In genomic region chr10:78028438-78029293, GRCh38 we compare ENCODE assay signal across 8 cellular contexts. TPM values are rescaled to one million over a fixed set of nuclear protein-coding genes. Genes with fewer than 3 reads are reported as not detected.
DNase-seq lines count a peak whose midpoint lies in the region; ATAC-seq and TF ChIP-seq lines count a peak whose summit lies in the region.

No MANE protein-coding gene starts in this region.

- peaks cover 43% of the 10 kb centered on the region for H3F3A ChIP-seq in SK-N-SH (replicated peaks; ENCODE audit: insufficient read depth)

- peak; percentile 36 for DNase-seq in D341Med (ENCODE audit: low spot score)
- DNase-seq in HCEC 1CT = peak; percentile 15
- no peak for DNase-seq in SK-N-SH
- DNase-seq in effector CD8-positive, alpha-beta T cell (lab: John Stamatoyannopoulos, UW) = peak; percentile 8
- DNase-seq in mucosa of descending colon = peak in 1 of 3 donors; percentile 30
- no peak for DNase-seq in NCI-H2171 (lab: John Stamatoyannopoulos, UW)
- DNase-seq in cerebellum (ENCODE audit: low spot score) = no peak

- H3K4me1 ChIP-seq in SK-N-SH (ENCODE audit: control insufficient read depth in 1 of 2, insufficient read depth in 2 of 2, low read depth in 1 of 2, low read length in 1 of 2) = peaks cover 11 to 15% of the 10 kb centered on the region in 2 experiments
- peaks cover 22% of the 10 kb centered on the region for H3K4me1 ChIP-seq in mucosa of descending colon (ENCODE audit: low read depth)

- peak overlapping the region; percentile 74 to 96; a peak in 3 of 4 replicates for H3K27ac ChIP-seq in SK-N-SH (ENCODE audit: low read depth in 2 of 2, low read length in 1 of 2)

- POLR2A ChIA-PET in SK-N-SH (lab: Yijun Ruan, JAX) = no interaction called here

- peak overlapping the region; percentile 76 for H2AFZ ChIP-seq in SK-N-SH (ENCODE audit: low read depth)

- H3K27me3 ChIP-seq in SK-N-SH (ENCODE audit: insufficient read depth) = no peaks in the 10 kb centered on the region

- H3K4me3 ChIP-seq in SK-N-SH (ENCODE audit: low read depth in 2 of 2, low read length in 1 of 2) = peak overlapping the region; percentile 89 to 97
- H3K4me3 ChIP-seq in mucosa of descending colon = peak overlapping the region; percentile 81

- intact Hi-C loops in mucosa of descending colon (cut with DNase I, micrococcal nuclease) = no loop called here

- peak overlapping the region; percentile 85 for H3K9ac ChIP-seq in SK-N-SH

- H3K36me3 ChIP-seq in SK-N-SH (replicated peaks in 1 of 2; ENCODE audit: control insufficient read depth in 1 of 2, insufficient read depth in 2 of 2, low read length in 1 of 2) = peaks cover 20 to 25% of the 10 kb centered on the region in 2 experiments
- H3K36me3 ChIP-seq in mucosa of descending colon (ENCODE audit: low read depth) = peaks cover 14% of the 10 kb centered on the region

- CTCF ChIA-PET in SK-N-SH (lab: Yijun Ruan, JAX) = interaction anchor here (0.7 to 1.0 kb wide), 2 partner anchors 15 to 1164 kb away, joined by 3 read pairs; no protein-coding TSS in a partner anchor

- peaks cover 37% of the 10 kb centered on the region for H3K79me2 ChIP-seq in SK-N-SH (ENCODE audit: insufficient read depth)

- TF ChIP-seq EP300 in SK-N-SH (IDR thresholded peaks at IDR 0.05; ENCODE audit: borderline replicate concordance in 1 of 2, low read depth in 1 of 2, low read length in 1 of 2) = no peak

- peak; percentile 13 for ATAC-seq in mucosa of descending colon
- ATAC-seq in GM21515 (IDR thresholded peaks at IDR 0.05; ENCODE audit: unreplicated experiment) = no peak

- H3K9me2 ChIP-seq in SK-N-SH = no peaks in the 10 kb centered on the region

- 35% methylated on average over 30 of the region's 36 CpGs for WGBS in SK-N-SH (ENCODE audit: low lambda C conversion rate)

- H3K9me3 ChIP-seq in SK-N-SH (no peaks in the 10 kb centered on the region), mucosa of descending colon (no peaks in the 10 kb centered on the region)

- TF ChIP-seq RAD21 in SK-N-SH (IDR thresholded peaks at IDR 0.05; ENCODE audit: low read length) = no peak

- peak overlapping the region; percentile 87 for H3K4me2 ChIP-seq in SK-N-SH

- no peaks in the 10 kb centered on the region for H4K20me1 ChIP-seq in SK-N-SH (ENCODE audit: insufficient read depth)

- TF ChIP-seq CTCF in SK-N-SH (IDR thresholded peaks at IDR 0.05) = peak; percentile 21; the same call in 1 of the 2 replicates
- no peak for TF ChIP-seq CTCF in mucosa of descending colon (IDR thresholded peaks at IDR 0.05)

TF ChIP-seq in SK-N-SH, 30 proteins besides CTCF, POLR2A, EP300 and RAD21:
- TF ChIP-seq SIN3A (IDR thresholded peaks at IDR 0.05; ENCODE audit: borderline replicate concordance, low read depth, low read length) (no peak), USF2 (IDR thresholded peaks at IDR 0.05; ENCODE audit: borderline replicate concordance, low read depth, low read length) (no peak), MXI1 (IDR thresholded peaks at IDR 0.05; ENCODE audit: low read depth, low read length) (no peak), NRF1 (IDR thresholded peaks at IDR 0.05; ENCODE audit: low read depth, low read length) (no peak)
- TF ChIP-seq, protein P1, sequence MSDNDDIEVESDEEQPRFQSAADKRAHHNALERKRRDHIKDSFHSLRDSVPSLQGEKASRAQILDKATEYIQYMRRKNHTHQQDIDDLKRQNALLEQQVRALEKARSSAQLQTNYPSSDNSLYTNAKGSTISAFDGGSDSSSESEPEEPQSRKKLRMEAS (IDR thresholded peaks at IDR 0.05; ENCODE audit: low read depth) = no peak

RNA-seq across cellular contexts. Expression of gene POLR3A, which starts 0.6 kb away (rescaled TPM):
- 10.8 and 14.1 TPM in 2 replicates for polyA plus RNA-seq in SK-N-SH (2012; rRNA removed)
- polyA plus RNA-seq in SK-N-SH (2012; cell fraction: cytosol; rRNA removed) = 7.7 and 9.0 TPM in 2 replicates
- polyA plus RNA-seq in SK-N-SH (2012; cell fraction: nucleus; rRNA removed) = 23.2 and 30.4 TPM in 2 replicates
- total RNA-seq in mucosa of descending colon (10 to 100 TPM; 13.9 to 14.1 (median 14.1) TPM), cerebellum (25.6 TPM)

RNA-seq across cellular contexts. Expression of gene RPS24, which starts 5.0 kb away (rescaled TPM):
- polyA plus RNA-seq in SK-N-SH (2012; rRNA removed) = 3,806 and 4,595 TPM in 2 replicates
- 5,571 and 7,484 TPM in 2 replicates for polyA plus RNA-seq in SK-N-SH (2012; cell fraction: cytosol; rRNA removed)
- polyA plus RNA-seq in SK-N-SH (2012; cell fraction: nucleus; rRNA removed) = 872 and 1,029 TPM in 2 replicates
- 1,000 to 10,000 TPM; 1,117 to 1,284 (median 1,155) TPM for total RNA-seq in mucosa of descending colon
- total RNA-seq in cerebellum = 1,219 TPM

Comparison
In these comparisons a context has a peak if more than half of its experiments do, and no peak if none do; other contexts are left out.
1. DNase-seq: peak in D341Med (single experiment), HCEC 1CT (single experiment) and effector CD8-positive, alpha-beta T cell (single experiment); none in SK-N-SH (single experiment), NCI-H2171 (single experiment) and cerebellum (single experiment).